ENCODE assay signal across 5 cellular contexts in the genomic region with DNA sequence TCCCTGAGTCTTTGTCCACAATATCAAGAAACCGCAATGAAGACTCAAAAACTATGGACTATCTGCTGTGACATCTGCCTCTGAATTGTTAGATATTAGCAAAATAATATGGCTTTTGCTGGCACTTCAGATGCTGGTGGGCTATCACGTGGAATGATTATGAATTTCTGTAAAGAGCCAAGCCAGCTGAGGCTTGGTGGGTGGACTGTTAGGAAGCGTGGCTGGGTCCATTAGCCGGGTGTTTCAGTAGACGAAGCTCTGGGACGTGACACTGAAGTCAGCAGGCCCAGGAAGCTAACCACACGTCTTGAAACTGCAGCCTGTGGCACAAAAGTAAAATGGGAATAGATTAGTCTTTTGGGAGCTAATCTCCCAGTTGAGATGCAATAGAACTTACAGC.
"Had no signal": no experiment of that assay in that cellular context is flagged by ENCODE, and none has a peak within 500 bp of the region (broad histone marks: within the 10 kb centered on the region; RNA-seq: fewer than 3 reads in every experiment).

No MANE protein-coding gene starts in this region.

- H3K27ac ChIP-seq: GM23248 had no signal

- DNase-seq: GM23248, H9, HCEC 1CT, IMR-90 had no signal

- ATAC-seq: K562 had no signal

- H3K9ac ChIP-seq: GM23248 had no signal

- H3K4me3 ChIP-seq: GM23248, K562 had no signal
